ENCODE assay signal across 10 cellular contexts in the genomic region with DNA sequence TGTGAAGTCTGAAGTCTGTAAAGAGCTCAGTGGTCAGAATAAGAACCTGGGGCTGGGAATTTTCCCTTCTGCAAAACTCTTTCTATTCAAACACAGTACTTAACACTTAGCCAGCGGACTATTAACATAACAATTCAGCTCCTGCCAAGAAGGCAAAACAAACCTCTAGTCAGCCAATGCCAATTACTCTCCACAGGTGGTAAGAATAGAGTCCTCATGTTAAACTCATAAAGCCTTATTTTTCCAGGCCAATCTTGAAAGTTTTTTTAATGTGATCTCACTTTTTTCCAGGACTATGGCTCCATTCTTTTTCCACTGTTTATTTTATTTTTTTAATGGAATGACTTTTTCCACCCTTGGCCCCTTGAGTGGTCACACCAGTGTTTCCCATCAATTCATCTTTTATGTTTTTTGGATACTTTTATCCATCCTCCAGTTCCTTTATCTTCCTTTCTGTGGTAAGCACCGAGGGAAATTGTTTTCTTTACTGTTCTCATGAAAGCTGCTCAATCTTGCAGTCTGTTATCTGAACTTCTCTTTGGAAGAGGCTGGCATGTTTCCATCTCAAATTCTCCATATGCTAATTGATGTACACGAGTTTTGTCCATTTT.
DNase-seq lines count a peak whose midpoint lies in the region; ATAC-seq, FAIRE-seq and TF ChIP-seq lines count a peak whose summit lies in the region.
"Had no signal": no experiment of that assay in that cellular context is flagged by ENCODE, and none has a peak within 500 bp of the region (broad histone marks: within the 10 kb centered on the region; RNA-seq: fewer than 3 reads in every experiment).

No MANE protein-coding gene starts in this region.

- H3K4me1 Mint-ChIP-seq in naive thymus-derived CD4-positive, alpha-beta T cell, result no peaks in the 10 kb centered on the region

- H3K4me1 ChIP-seq in NT2/D1 (ENCODE audit: insufficient read depth, insufficient read length), result no peaks in the 10 kb centered on the region
- peaks cover 0 to 43% (median 18%) of the 10 kb centered on the region in 12 donors for H3K4me1 ChIP-seq in heart left ventricle
- H3K4me1 ChIP-seq in naive thymus-derived CD4-positive, alpha-beta T cell (ENCODE audit: control insufficient read depth in 2 of 2, insufficient read depth in 2 of 2, low read length in 2 of 2), result no peaks in the 10 kb centered on the region
- H3K4me1 ChIP-seq in small intestine (ENCODE audit: control insufficient read depth in 2 of 2, insufficient read depth in 1 of 2, low read depth in 1 of 2, low read length in 1 of 2), result no peaks in the 10 kb centered on the region

- CTCF ChIA-PET in naive thymus-derived CD4-positive, alpha-beta T cell (lab: Charles Lee), result no interaction called here

- H3K36me3 ChIP-seq in NT2/D1 (ENCODE audit: insufficient read depth, insufficient read length, low read length), result no peaks in the 10 kb centered on the region
- H3K36me3 ChIP-seq in heart left ventricle, result no peaks in the 10 kb centered on the region
- no peaks in the 10 kb centered on the region for H3K36me3 ChIP-seq in naive thymus-derived CD4-positive, alpha-beta T cell (ENCODE audit: control insufficient read depth in 2 of 3, insufficient read depth in 3 of 3, low read length in 3 of 3)
- H3K36me3 ChIP-seq in small intestine (ENCODE audit: control insufficient read depth in 2 of 2, insufficient read depth in 2 of 2, low read length in 2 of 2), result no peaks in the 10 kb centered on the region

- no peak for FAIRE-seq in small intestine (lab: Jason Lieb, UNC)

- WGBS in heart left ventricle, 4 donors, result 17 to 22% (median 18%) methylated on average over 3 of the region's 3 CpGs
- 44 to 48% (median 48%) methylated on average over 3 of the region's 3 CpGs for WGBS in small intestine, 3 donors

- no peak overlapping the region for H3K27ac Mint-ChIP-seq in naive thymus-derived CD4-positive, alpha-beta T cell

- ATAC-seq in heart left ventricle, result peak; percentile 40 to 81 (median 80)
- ATAC-seq in naive thymus-derived CD4-positive, alpha-beta T cell, result no peak

- POLR2A ChIA-PET in naive thymus-derived CD4-positive, alpha-beta T cell (lab: Charles Lee), result no interaction called here

- peaks cover 0 to 10% (median 4%) of the 10 kb centered on the region in 5 donors for H3K27me3 Mint-ChIP-seq in naive thymus-derived CD4-positive, alpha-beta T cell

- H3K36me3 Mint-ChIP-seq in naive thymus-derived CD4-positive, alpha-beta T cell, result no peaks in the 10 kb centered on the region

- H3K9ac ChIP-seq in NT2/D1 (ENCODE audit: insufficient read length, low read depth), result no peak overlapping the region

- intact Hi-C loops in heart left ventricle (cut with DNase I), result no loop called here
- intact Hi-C loops in naive thymus-derived CD4-positive, alpha-beta T cell (cut with micrococcal nuclease), result no loop called here

- DNase-seq in LNCaP clone FGC (ENCODE audit: low read depth) (peak; percentile 4), NT2/D1 (ENCODE audit: low read depth, low spot score) (peak; percentile 79), heart left ventricle (no peak), smooth muscle cell of the brain vasculature (ENCODE audit: low read depth, low spot score) (peak; percentile 82), amniotic stem cell (lab: John Stamatoyannopoulos, UW) (no peak), small intestine (no peak), T1000 (lab: John Stamatoyannopoulos, UW) (no peak)
- no peak for DNase-seq in naive thymus-derived CD4-positive, alpha-beta T cell
- DNase-seq: activated naive CD4-positive, alpha-beta T cell treated with anti-CD3 and anti-CD28 coated beads, Interleukin-2, amount 50 U/mL, for 16 hours had no signal

- H3K27me3 ChIP-seq in NT2/D1 (ENCODE audit: insufficient read depth, insufficient read length), result peaks cover 14% of the 10 kb centered on the region
- no peaks in the 10 kb centered on the region for H3K27me3 ChIP-seq in heart left ventricle
- no peaks in the 10 kb centered on the region for H3K27me3 ChIP-seq in naive thymus-derived CD4-positive, alpha-beta T cell (ENCODE audit: control insufficient read depth in 2 of 2, insufficient read depth in 2 of 2, low read length in 2 of 2)
- H3K27me3 ChIP-seq in small intestine (ENCODE audit: control insufficient read depth in 2 of 2, insufficient read depth in 2 of 2, low read length in 2 of 2), result no peaks in the 10 kb centered on the region

- TF ChIP-seq POLR2A in heart left ventricle (IDR thresholded peaks at IDR 0.05), result no peak

- H3K4me3 Mint-ChIP-seq in naive thymus-derived CD4-positive, alpha-beta T cell, result no peak overlapping the region

- TF ChIP-seq CTCF in LNCaP clone FGC (IDR thresholded peaks at IDR 0.05; ENCODE audit: control insufficient read depth, extremely low read depth, insufficient read depth) (no peak), heart left ventricle (IDR thresholded peaks at IDR 0.05) (no peak)

- H3K9me3 ChIP-seq in NT2/D1 (ENCODE audit: insufficient read depth, low read length) (peaks cover 10% of the 10 kb centered on the region; the same call in 1 of the 2 replicates), heart left ventricle (no peaks in the 10 kb centered on the region), small intestine (ENCODE audit: control insufficient read depth, low read depth) (no peaks in the 10 kb centered on the region)
- no peaks in the 10 kb centered on the region for H3K9me3 ChIP-seq in naive thymus-derived CD4-positive, alpha-beta T cell (ENCODE audit: control insufficient read depth in 2 of 3, low read length in 3 of 3)

- no peak overlapping the region for H3K4me3 ChIP-seq in LNCaP clone FGC (ENCODE audit: low read depth, low read length)
- H3K4me3 ChIP-seq in NT2/D1 (ENCODE audit: insufficient read length, low read depth), result no peak overlapping the region
- H3K4me3 ChIP-seq in heart left ventricle, result no peak overlapping the region
- H3K4me3 ChIP-seq in naive thymus-derived CD4-positive, alpha-beta T cell (ENCODE audit: low read length), result no peak overlapping the region
- no peak overlapping the region for H3K4me3 ChIP-seq in small intestine (ENCODE audit: low read depth in 1 of 2, low read length in 2 of 2)
- H3K4me3 ChIP-seq: lung had no signal

- peak overlapping the region in 11 of 12 donors; percentile 14 to 62 (median 37) for H3K27ac ChIP-seq in heart left ventricle
- no peak overlapping the region for H3K27ac ChIP-seq in naive thymus-derived CD4-positive, alpha-beta T cell (ENCODE audit: low read depth, low read length)
- H3K27ac ChIP-seq in small intestine (ENCODE audit: low read depth in 1 of 2, low read length in 1 of 2), result no peak overlapping the region

- H3K9me3 Mint-ChIP-seq in naive thymus-derived CD4-positive, alpha-beta T cell, result peaks cover 0 to 2% (median 0%) of the 10 kb centered on the region in 11 donors

Comparison
In these comparisons a context has a peak if more than half of its experiments do, and no peak if none do; other contexts are left out.
1. DNase-seq: peak in LNCaP clone FGC (single experiment), NT2/D1 (single experiment) and smooth muscle cell of the brain vasculature (single experiment); none in heart left ventricle (0 of 5), amniotic stem cell (single experiment), naive thymus-derived CD4-positive, alpha-beta T cell (0 of 9), small intestine (single experiment) and T1000 (single experiment).
2. H3K27ac ChIP-seq: peak in heart left ventricle (11 of 12); none in naive thymus-derived CD4-positive, alpha-beta T cell (single experiment) and small intestine (0 of 2).